Comparison of ENCODE assay signal across 12 cellular contexts in the genomic region with DNA sequence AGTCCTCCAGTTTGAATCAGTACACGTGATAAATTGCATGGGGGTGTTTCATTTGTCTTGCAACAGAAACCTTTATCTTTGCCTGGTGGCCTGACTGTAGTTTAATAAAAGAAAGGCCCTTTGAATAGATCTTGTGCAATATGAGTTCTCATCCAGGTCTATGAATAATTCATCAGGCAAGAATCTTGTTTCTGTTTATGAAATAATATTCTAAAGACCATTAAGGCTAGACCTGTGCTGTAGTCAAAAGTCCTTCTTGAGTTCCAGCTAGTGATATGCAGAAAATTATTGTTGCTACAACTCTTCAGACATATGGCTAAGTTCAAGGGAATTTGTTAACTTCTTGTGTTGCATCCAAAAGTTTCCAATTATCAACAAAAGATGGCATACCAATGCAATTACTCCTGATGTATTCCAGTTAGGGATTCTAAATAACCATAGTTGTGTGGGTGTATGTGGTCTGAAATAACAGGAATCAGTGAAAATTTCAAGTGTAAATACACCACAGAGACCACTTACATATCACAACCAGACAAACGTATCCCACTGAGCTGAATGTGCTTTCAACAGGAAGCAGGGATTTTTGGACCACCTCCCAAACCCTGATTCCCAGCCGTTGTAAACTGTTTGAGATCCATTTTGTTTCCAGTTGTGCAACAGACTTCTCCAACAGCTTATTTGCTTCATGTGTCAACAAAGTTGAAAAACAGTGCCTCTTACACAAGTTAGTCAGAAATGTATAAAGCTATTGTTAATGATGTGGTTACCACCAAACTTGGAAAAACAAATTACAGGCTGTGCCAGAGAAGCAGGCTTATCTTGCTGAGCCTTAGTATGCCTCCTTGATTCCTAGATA. TPM values are rescaled to one million over a fixed set of nuclear protein-coding genes. Genes with fewer than 3 reads are reported as not detected.
A peak's percentile ranks its signal among the peaks of the same experiment; 100 is the strongest.
DNase-seq lines count a peak whose midpoint lies in the region; ATAC-seq and TF ChIP-seq lines count a peak whose summit lies in the region.
"Had no signal": no experiment of that assay in that cellular context is flagged by ENCODE, and none has a peak within 500 bp of the region (broad histone marks: within the 10 kb centered on the region; RNA-seq: fewer than 3 reads in every experiment).

No MANE protein-coding gene starts in this region.

- no peaks in the 10 kb centered on the region for H4K20me1 ChIP-seq in OCI-LY7 (ENCODE audit: insufficient read depth, low read length)

- no peak overlapping the region for H3K4me2 ChIP-seq in OCI-LY7 (ENCODE audit: low read length)

- H3K27ac ChIP-seq in ascending aorta (peak overlapping the region; percentile 10 to 47), OCI-LY7 (ENCODE audit: low read depth, low read length, poor library complexity, severe bottlenecking) (no peak overlapping the region)

- H3K4me1 ChIP-seq in ascending aorta = peaks cover 0 to 11% of the 10 kb centered on the region in 2 donors
- no peaks in the 10 kb centered on the region for H3K4me1 ChIP-seq in OCI-LY7 (ENCODE audit: insufficient read depth, low read length, poor library complexity, severe bottlenecking)
- H3K4me1 ChIP-seq: upper lobe of left lung had no signal

- H3K79me2 ChIP-seq in OCI-LY7 (ENCODE audit: insufficient read depth, low read depth, low read length) = no peaks in the 10 kb centered on the region

- DNase-seq in EL (peak; percentile 74), ascending aorta (ENCODE audit: low spot score in 2 of 2) (peak in 1 of 2 donors; percentile 72), Right ventricle myocardium superior (peak; percentile 56), retinal pigment epithelial cell (ENCODE audit: low read depth) (peak; percentile 68), NCI-H1105 treated with DMSO at 0.1 percent for 48 hours (lab: John Stamatoyannopoulos, UW) (no peak), activated gamma-delta T cell treated with Interleukin-2 at 50 U/mL for 16 hours (no peak), NCI-H1930 (lab: John Stamatoyannopoulos, UW) (no peak), OCI-LY7 (ENCODE audit: low spot score) (no peak)
- DNase-seq: activated B cell treated with CpG ODN at 0.5 μM for 24 hours, nucleus accumbens, RPMI8226, upper lobe of left lung had no signal

- H3K36me3 ChIP-seq in ascending aorta = no peaks in the 10 kb centered on the region
- H3K36me3 ChIP-seq in OCI-LY7 (ENCODE audit: insufficient read depth, low read length) = no peaks in the 10 kb centered on the region
- H3K36me3 ChIP-seq: upper lobe of left lung had no signal

- no peak for TF ChIP-seq CTCF in ascending aorta (IDR thresholded peaks at IDR 0.05)
- no peak for TF ChIP-seq CTCF in retinal pigment epithelial cell (conservative IDR thresholded peaks at IDR 0.05; ENCODE audit: low read depth, low read length)
- TF ChIP-seq CTCF in OCI-LY7 (conservative IDR thresholded peaks at IDR 0.05; ENCODE audit: low read length) = no peak

- H3K4me3 ChIP-seq in ascending aorta (no peak overlapping the region), retinal pigment epithelial cell (ENCODE audit: low read length) (no peak overlapping the region), OCI-LY7 (ENCODE audit: low read depth, low read length, poor library complexity, severe bottlenecking) (no peak overlapping the region)
- H3K4me3 ChIP-seq: upper lobe of left lung had no signal

- peak; percentile 88 for ATAC-seq in Right ventricle myocardium superior (ENCODE audit: poor library complexity)

- H3K9me2 ChIP-seq in OCI-LY7 (ENCODE audit: insufficient read depth, low read length) = no peaks in the 10 kb centered on the region

- intact Hi-C loops in ascending aorta (cut with DNase I) = no loop called here
- intact Hi-C loops in Right ventricle myocardium superior (cut with DNase I) = no loop called here
- intact Hi-C loops in OCI-LY7 (cut with micrococcal nuclease; ENCODE audit: unreplicated experiment) = no loop called here

- no peaks in the 10 kb centered on the region for H3K27me3 ChIP-seq in ascending aorta
- H3K27me3 ChIP-seq: upper lobe of left lung had no signal

- CTCF ChIA-PET in OCI-LY7 (lab: Charles Lee; ENCODE audit: unreplicated experiment) = no interaction called here

- POLR2A ChIA-PET in OCI-LY7 (lab: Charles Lee) = no interaction called here

- BruUV-seq in OCI-LY7 (replicated peaks; lab: Mats Ljungman, UMichigan) = no TSS peak

- no peaks in the 10 kb centered on the region for H3K9me3 ChIP-seq in ascending aorta
- H3K9me3 ChIP-seq in OCI-LY7 (ENCODE audit: low read length) = no peaks in the 10 kb centered on the region
- H3K9me3 ChIP-seq: upper lobe of left lung had no signal

- no peak overlapping the region for H2AFZ ChIP-seq in OCI-LY7 (ENCODE audit: low read length)

RNA-seq across cellular contexts. Expression of a gene that starts 54.7 kb away (rescaled TPM):
- 9.3 TPM for total RNA-seq in ascending aorta
- 6.1 TPM for total RNA-seq in Right ventricle myocardium superior
- not detected in 2 replicates for total RNA-seq in OCI-LY7 (2014; rRNA removed; shearing (Covaris generic))
- total RNA-seq in OCI-LY7 (2022) = not detected in 2 replicates
- total RNA-seq: activated B cell treated with CpG ODN at 0.5 μM for 24 hours had no signal

Comparison
In these comparisons a context has a peak if more than half of its experiments do, and no peak if none do; other contexts are left out.
1. DNase-seq: peak in EL (single experiment), Right ventricle myocardium superior (single experiment) and retinal pigment epithelial cell (single experiment); none in NCI-H1105 treated with DMSO at 0.1 percent for 48 hours (single experiment), activated gamma-delta T cell treated with Interleukin-2 at 50 U/mL for 16 hours (single experiment), NCI-H1930 (0 of 2) and OCI-LY7 (single experiment).